In the genomic region with DNA sequence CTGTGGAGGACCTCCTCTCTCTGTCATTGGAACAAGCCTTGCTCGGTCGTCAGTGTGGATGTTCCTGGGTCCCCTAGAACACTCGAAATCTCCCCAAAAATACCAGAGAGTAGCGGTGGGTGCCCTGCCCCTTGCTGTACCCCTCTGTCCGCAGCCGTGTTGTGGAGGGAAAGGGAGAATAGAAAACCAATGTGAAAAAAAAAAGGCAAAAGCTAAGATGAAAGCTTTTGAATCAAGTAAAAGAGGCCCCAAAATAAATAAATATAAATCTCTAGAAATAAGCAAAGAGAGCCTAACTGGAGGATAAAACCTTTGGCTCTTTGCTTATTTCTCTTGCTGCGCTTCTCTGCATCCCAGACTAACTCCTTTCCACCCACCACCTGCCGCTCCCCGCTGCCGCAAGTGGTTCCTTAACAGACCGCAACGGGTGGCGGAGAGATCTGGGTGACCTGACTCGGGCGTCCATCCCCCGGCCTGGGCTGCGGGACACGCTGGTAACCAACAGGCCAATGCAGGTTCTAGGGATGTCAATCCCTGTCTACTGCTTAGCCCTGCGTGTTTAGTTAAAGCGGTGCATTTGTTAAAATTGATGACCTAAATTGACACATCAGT, we compare ENCODE assay signal across 1 cellular context.
TF ChIP-seq lines count a peak whose summit lies in the region.

No MANE protein-coding gene starts in this region.

TF ChIP-seq in HEK293, 187 proteins besides CTCF, POLR2A, EP300 and RAD21 (continued from another document):
- TF ChIP-seq ZEB2 (tag by site-specific recombination; IDR thresholded peaks at IDR 0.05) (no peak), ZSCAN16 (tag by site-specific recombination; IDR thresholded peaks at IDR 0.05) (0 out of 2 replicates have a peak, but pooled peaks have one; percentile 17), ZBTB8A (tag by site-specific recombination; IDR thresholded peaks at IDR 0.05) (0 out of 2 replicates have a peak, but pooled peaks have one; percentile 39), ZNF132 (tag by site-specific recombination; IDR thresholded peaks at IDR 0.05; ENCODE audit: borderline replicate concordance) (no peak), FEZF1 (tag by site-specific recombination; IDR thresholded peaks at IDR 0.05) (no peak), KLF16 (tag by site-specific recombination; IDR thresholded peaks at IDR 0.05) (no peak), ZNF677 (tag by site-specific recombination; IDR thresholded peaks at IDR 0.05) (no peak), ZFP37 (tag by site-specific recombination; IDR thresholded peaks at IDR 0.05) (no peak), ZBTB17 (tag by site-specific recombination; IDR thresholded peaks at IDR 0.05) (peak; percentile 91), SCRT2 (tag by site-specific recombination; IDR thresholded peaks at IDR 0.05) (peak; percentile 76), SALL2 (tag by site-specific recombination; IDR thresholded peaks at IDR 0.05; ENCODE audit: borderline replicate concordance) (no peak), BCL11A (tag by site-specific recombination; IDR thresholded peaks at IDR 0.05; ENCODE audit: low read depth) (no peak), ZNF184 (tag by site-specific recombination; IDR thresholded peaks at IDR 0.05) (no peak), ZNF10 (tag by site-specific recombination; IDR thresholded peaks at IDR 0.05) (no peak), ZNF473 (tag by site-specific recombination; IDR thresholded peaks at IDR 0.05) (no peak), ZNF354C (tag by site-specific recombination; IDR thresholded peaks at IDR 0.05; ENCODE audit: borderline replicate concordance, low read depth) (no peak), HOXA7 (CRISPR knock-in tag; IDR thresholded peaks at IDR 0.05; ENCODE audit: borderline replicate concordance) (no peak), OVOL3 (tag by site-specific recombination; IDR thresholded peaks at IDR 0.05) (no peak), ZNF501 (tag by site-specific recombination; IDR thresholded peaks at IDR 0.05) (0 out of 2 replicates have a peak, but pooled peaks have one; percentile 10), ZNF169 (tag by site-specific recombination; IDR thresholded peaks at IDR 0.05) (no peak), ZNF19 (tag by site-specific recombination; IDR thresholded peaks at IDR 0.05; ENCODE audit: low read depth) (no peak), SP3 (tag by site-specific recombination; IDR thresholded peaks at IDR 0.05) (peak; percentile 25; the same call in 1 of the 2 replicates), ZNF302 (tag by site-specific recombination; IDR thresholded peaks at IDR 0.05; ENCODE audit: low read depth) (no peak), BCL11B (tag by site-specific recombination; IDR thresholded peaks at IDR 0.05; ENCODE audit: low read depth) (no peak), ZNF596 (tag by site-specific recombination; IDR thresholded peaks at IDR 0.05) (no peak), ZNF510 (tag by site-specific recombination; IDR thresholded peaks at IDR 0.05; ENCODE audit: insufficient replicate concordance) (no peak), ZNF2 (tag by site-specific recombination; IDR thresholded peaks at IDR 0.05) (no peak), ZNF266 (tag by site-specific recombination; IDR thresholded peaks at IDR 0.05; ENCODE audit: low read depth) (no peak), ZNF23 (tag by site-specific recombination; IDR thresholded peaks at IDR 0.05; ENCODE audit: borderline replicate concordance) (no peak), MEIS1 (CRISPR knock-in tag; IDR thresholded peaks at IDR 0.05; ENCODE audit: borderline replicate concordance) (no peak), ZNF112 (tag by site-specific recombination; IDR thresholded peaks at IDR 0.05) (no peak), ZNF202 (tag by site-specific recombination; IDR thresholded peaks at IDR 0.05; ENCODE audit: borderline replicate concordance) (no peak)
- TF ChIP-seq, protein P1, sequence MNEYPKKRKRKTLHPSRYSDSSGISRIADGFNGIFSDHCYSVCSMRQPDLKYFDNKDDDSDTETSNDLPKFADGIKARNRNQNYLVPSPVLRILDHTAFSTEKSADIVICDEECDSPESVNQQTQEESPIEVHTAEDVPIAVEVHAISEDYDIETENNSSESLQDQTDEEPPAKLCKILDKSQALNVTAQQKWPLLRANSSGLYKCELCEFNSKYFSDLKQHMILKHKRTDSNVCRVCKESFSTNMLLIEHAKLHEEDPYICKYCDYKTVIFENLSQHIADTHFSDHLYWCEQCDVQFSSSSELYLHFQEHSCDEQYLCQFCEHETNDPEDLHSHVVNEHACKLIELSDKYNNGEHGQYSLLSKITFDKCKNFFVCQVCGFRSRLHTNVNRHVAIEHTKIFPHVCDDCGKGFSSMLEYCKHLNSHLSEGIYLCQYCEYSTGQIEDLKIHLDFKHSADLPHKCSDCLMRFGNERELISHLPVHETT (tag by site-specific recombination; IDR thresholded peaks at IDR 0.05), result no peak; the same call in 1 of the 2 replicates
- TF ChIP-seq, protein P2, sequence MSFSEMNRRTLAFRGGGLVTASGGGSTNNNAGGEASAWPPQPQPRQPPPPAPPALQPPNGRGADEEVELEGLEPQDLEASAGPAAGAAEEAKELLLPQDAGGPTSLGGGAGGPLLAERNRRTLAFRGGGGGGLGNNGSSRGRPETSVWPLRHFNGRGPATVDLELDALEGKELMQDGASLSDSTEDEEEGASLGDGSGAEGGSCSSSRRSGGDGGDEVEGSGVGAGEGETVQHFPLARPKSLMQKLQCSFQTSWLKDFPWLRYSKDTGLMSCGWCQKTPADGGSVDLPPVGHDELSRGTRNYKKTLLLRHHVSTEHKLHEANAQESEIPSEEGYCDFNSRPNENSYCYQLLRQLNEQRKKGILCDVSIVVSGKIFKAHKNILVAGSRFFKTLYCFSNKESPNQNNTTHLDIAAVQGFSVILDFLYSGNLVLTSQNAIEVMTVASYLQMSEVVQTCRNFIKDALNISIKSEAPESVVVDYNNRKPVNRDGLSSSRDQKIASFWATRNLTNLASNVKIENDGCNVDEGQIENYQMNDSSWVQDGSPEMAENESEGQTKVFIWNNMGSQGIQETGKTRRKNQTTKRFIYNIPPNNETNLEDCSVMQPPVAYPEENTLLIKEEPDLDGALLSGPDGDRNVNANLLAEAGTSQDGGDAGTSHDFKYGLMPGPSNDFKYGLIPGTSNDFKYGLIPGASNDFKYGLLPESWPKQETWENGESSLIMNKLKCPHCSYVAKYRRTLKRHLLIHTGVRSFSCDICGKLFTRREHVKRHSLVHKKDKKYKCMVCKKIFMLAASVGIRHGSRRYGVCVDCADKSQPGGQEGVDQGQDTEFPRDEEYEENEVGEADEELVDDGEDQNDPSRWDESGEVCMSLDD (tag by site-specific recombination; IDR thresholded peaks at IDR 0.05), result no peak
- TF ChIP-seq, protein P3, sequence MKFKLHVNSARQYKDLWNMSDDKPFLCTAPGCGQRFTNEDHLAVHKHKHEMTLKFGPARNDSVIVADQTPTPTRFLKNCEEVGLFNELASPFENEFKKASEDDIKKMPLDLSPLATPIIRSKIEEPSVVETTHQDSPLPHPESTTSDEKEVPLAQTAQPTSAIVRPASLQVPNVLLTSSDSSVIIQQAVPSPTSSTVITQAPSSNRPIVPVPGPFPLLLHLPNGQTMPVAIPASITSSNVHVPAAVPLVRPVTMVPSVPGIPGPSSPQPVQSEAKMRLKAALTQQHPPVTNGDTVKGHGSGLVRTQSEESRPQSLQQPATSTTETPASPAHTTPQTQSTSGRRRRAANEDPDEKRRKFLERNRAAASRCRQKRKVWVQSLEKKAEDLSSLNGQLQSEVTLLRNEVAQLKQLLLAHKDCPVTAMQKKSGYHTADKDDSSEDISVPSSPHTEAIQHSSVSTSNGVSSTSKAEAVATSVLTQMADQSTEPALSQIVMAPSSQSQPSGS (tag by site-specific recombination; IDR thresholded peaks at IDR 0.05; ENCODE audit: low read depth), result no peak
- TF ChIP-seq, protein P4, sequence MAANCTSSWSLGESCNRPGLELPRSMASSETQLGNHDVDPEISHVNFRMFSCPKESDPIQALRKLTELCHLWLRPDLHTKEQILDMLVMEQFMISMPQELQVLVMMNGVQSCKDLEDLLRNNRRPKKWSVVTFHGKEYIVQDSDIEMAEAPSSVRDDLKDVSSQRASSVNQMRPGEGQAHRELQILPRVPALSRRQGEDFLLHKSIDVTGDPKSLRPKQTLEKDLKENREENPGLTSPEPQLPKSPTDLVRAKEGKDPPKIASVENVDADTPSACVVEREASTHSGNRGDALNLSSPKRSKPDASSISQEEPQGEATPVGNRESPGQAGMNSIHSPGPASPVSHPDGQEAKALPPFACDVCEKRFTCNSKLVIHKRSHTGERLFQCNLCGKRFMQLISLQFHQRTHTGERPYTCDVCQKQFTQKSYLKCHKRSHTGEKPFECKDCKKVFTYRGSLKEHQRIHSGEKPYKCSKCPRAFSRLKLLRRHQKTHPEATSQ (tag by site-specific recombination; IDR thresholded peaks at IDR 0.05), result no peak
- TF ChIP-seq, protein P5, sequence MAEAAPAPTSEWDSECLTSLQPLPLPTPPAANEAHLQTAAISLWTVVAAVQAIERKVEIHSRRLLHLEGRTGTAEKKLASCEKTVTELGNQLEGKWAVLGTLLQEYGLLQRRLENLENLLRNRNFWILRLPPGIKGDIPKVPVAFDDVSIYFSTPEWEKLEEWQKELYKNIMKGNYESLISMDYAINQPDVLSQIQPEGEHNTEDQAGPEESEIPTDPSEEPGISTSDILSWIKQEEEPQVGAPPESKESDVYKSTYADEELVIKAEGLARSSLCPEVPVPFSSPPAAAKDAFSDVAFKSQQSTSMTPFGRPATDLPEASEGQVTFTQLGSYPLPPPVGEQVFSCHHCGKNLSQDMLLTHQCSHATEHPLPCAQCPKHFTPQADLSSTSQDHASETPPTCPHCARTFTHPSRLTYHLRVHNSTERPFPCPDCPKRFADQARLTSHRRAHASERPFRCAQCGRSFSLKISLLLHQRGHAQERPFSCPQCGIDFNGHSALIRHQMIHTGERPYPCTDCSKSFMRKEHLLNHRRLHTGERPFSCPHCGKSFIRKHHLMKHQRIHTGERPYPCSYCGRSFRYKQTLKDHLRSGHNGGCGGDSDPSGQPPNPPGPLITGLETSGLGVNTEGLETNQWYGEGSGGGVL (tag by site-specific recombination; IDR thresholded peaks at IDR 0.05), result no peak
- TF ChIP-seq, protein P6, sequence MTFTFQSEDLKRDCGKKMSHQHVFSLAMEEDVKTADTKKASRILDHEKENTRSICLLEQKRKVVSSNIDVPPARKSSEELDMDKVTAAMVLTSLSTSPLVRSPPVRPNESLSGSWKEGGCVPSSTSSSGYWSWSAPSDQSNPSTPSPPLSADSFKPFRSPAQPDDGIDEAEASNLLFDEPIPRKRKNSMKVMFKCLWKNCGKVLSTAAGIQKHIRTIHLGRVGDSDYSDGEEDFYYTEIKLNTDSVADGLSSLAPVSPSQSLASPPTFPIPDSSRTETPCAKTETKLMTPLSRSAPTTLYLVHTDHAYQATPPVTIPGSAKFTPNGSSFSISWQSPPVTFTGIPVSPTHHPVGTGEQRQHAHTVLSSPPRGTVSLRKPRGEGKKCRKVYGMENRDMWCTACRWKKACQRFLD (tag by site-specific recombination; IDR thresholded peaks at IDR 0.05), result no peak
- TF ChIP-seq, protein P7, sequence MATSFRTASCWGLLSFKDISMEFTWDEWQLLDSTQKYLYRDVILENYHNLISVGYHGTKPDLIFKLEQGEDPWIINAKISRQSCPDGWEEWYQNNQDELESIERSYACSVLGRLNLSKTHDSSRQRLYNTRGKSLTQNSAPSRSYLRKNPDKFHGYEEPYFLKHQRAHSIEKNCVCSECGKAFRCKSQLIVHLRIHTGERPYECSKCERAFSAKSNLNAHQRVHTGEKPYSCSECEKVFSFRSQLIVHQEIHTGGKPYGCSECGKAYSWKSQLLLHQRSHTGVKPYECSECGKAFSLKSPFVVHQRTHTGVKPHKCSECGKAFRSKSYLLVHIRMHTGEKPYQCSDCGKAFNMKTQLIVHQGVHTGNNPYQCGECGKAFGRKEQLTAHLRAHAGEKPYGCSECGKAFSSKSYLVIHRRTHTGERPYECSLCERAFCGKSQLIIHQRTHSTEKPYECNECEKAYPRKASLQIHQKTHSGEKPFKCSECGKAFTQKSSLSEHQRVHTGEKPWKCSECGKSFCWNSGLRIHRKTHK (tag by site-specific recombination; IDR thresholded peaks at IDR 0.05), result no peak
- TF ChIP-seq, protein P8, sequence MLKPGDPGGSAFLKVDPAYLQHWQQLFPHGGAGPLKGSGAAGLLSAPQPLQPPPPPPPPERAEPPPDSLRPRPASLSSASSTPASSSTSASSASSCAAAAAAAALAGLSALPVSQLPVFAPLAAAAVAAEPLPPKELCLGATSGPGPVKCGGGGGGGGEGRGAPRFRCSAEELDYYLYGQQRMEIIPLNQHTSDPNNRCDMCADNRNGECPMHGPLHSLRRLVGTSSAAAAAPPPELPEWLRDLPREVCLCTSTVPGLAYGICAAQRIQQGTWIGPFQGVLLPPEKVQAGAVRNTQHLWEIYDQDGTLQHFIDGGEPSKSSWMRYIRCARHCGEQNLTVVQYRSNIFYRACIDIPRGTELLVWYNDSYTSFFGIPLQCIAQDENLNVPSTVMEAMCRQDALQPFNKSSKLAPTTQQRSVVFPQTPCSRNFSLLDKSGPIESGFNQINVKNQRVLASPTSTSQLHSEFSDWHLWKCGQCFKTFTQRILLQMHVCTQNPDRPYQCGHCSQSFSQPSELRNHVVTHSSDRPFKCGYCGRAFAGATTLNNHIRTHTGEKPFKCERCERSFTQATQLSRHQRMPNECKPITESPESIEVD (tag by site-specific recombination; IDR thresholded peaks at IDR 0.05), result no peak
